In the genomic region with DNA sequence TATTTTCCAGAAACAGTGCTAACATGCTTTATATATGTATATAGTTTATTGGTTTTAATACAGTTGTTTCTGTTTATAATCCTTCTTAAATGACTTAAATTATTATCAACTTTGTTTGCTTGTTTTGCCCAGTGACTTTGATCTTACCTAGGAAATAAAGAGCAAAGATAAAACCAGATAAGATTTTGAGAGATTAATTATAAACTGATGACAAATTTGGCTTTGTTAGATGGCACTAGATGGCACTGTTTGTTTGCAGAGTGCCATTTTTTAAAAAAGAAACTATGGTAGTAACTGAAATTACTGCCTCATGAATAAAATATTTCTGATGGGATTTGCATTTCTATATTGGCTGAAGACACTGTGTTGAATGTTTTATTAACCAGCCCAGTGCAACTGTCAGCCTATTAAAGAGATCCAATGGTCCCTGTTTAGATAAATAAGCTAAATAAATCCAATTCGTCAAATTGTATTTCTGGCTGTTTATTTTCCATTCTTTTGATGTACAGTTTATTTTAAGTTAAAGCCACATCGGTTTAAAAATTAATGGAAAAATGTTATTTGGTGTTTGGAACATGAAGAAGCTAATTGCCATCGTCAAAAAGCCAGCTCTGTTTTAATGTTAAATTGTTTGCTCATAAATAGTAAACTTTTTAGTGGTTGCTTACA, we compare ENCODE assay signal across 8 cellular contexts. TPM values are rescaled to one million over a fixed set of nuclear protein-coding genes. Genes with fewer than 3 reads are reported as not detected.
DNase-seq lines count a peak whose midpoint lies in the region; ATAC-seq and TF ChIP-seq lines count a peak whose summit lies in the region.

No MANE protein-coding gene starts in this region.

- H3K27ac ChIP-seq in RWPE1 (no peak overlapping the region), tibial artery (no peak overlapping the region)

- intact Hi-C loops in activated CD8-positive, alpha-beta T cell treated with anti-CD3 and anti-CD28 coated beads for 36 hours (cut with micrococcal nuclease) = loop anchor here (10.0 kb wide), 2 partner anchors 909 to 1089 kb away; no protein-coding TSS in a partner anchor
- intact Hi-C loops in tibial artery (cut with DNase I; ENCODE audit: low total_unique reads) = no loop called here

- no peaks in the 10 kb centered on the region for H3K27me3 ChIP-seq in tibial artery

- H3K4me1 Mint-ChIP-seq in activated CD8-positive, alpha-beta T cell treated with anti-CD3 and anti-CD28 coated beads for 36 hours (ENCODE audit: low read depth) = peaks cover 14% of the 10 kb centered on the region
- H3K4me1 Mint-ChIP-seq in activated CD8-positive, alpha-beta T cell treated with anti-CD3 and anti-CD28 coated beads, Interleukin-2, amount 10 ng/mL, durations not matched to agents 7 days and 5 days (ENCODE audit: low read depth) = peaks cover 4% of the 10 kb centered on the region

- peaks cover 2% of the 10 kb centered on the region for H3K36me3 Mint-ChIP-seq in activated CD8-positive, alpha-beta T cell treated with anti-CD3 and anti-CD28 coated beads for 36 hours (ENCODE audit: low read depth)
- H3K36me3 Mint-ChIP-seq in activated CD8-positive, alpha-beta T cell treated with anti-CD3 and anti-CD28 coated beads, Interleukin-2, amount 10 ng/mL, durations not matched to agents 7 days and 5 days (ENCODE audit: low read depth) = no peaks in the 10 kb centered on the region

- no peak overlapping the region for H3K4me3 ChIP-seq in fibroblast of pulmonary artery (replicated peaks; ENCODE audit: low read depth, low read length)
- no peak overlapping the region for H3K4me3 ChIP-seq in tibial artery

- H3K9me3 Mint-ChIP-seq in activated CD8-positive, alpha-beta T cell treated with anti-CD3 and anti-CD28 coated beads for 36 hours = no peaks in the 10 kb centered on the region
- no peaks in the 10 kb centered on the region for H3K9me3 Mint-ChIP-seq in activated CD8-positive, alpha-beta T cell treated with anti-CD3 and anti-CD28 coated beads, Interleukin-2, amount 10 ng/mL, durations not matched to agents 7 days and 5 days (ENCODE audit: insufficient read depth)

- POLR2A ChIA-PET in activated CD8-positive, alpha-beta T cell treated with anti-CD3 and anti-CD28 coated beads for 36 hours (lab: Charles Lee) = interaction anchor here (0.6 kb wide), 1 partner anchor 653 kb away, joined by 3 read pairs; no protein-coding TSS in a partner anchor
- POLR2A ChIA-PET in activated CD8-positive, alpha-beta T cell treated with anti-CD3 and anti-CD28 coated beads, Interleukin-2, amount 10 ng/mL, durations not matched to agents 7 days and 5 days (lab: Charles Lee) = interaction anchor here (1.3 kb wide), 1 partner anchor 910 kb away, joined by 3 read pairs; no protein-coding TSS in a partner anchor
- POLR2A ChIA-PET in RWPE1 (lab: Yijun Ruan, JAX; ENCODE audit: low non-redundant PET) = no interaction called here

- no peaks in the 10 kb centered on the region for H3K9me3 ChIP-seq in tibial artery

- peaks cover 0 to 9% (median 0%) of the 10 kb centered on the region in 4 donors for H3K4me1 ChIP-seq in tibial artery

- CTCF ChIA-PET in activated CD8-positive, alpha-beta T cell treated with anti-CD3 and anti-CD28 coated beads for 36 hours (lab: Charles Lee) = interaction anchor here (0.5 to 2.7 kb wide), 12 partner anchors 19 to 1087 kb away, joined by 3 to 8 read pairs (median 4); no protein-coding TSS in a partner anchor
- CTCF ChIA-PET in activated CD8-positive, alpha-beta T cell treated with anti-CD3 and anti-CD28 coated beads, Interleukin-2, amount 10 ng/mL, durations not matched to agents 7 days and 5 days (lab: Charles Lee) = interaction anchor here (0.8 to 2.9 kb wide), 16 partner anchors 13 to 1087 kb away, joined by 3 to 14 read pairs (median 5); no protein-coding TSS in a partner anchor
- CTCF ChIA-PET in RWPE1 (lab: Yijun Ruan, JAX) = interaction anchor here (0.6 to 1.5 kb wide), 10 partner anchors 22 to 1089 kb away, joined by 3 to 7 read pairs (median 4); no protein-coding TSS in a partner anchor

- no peaks in the 10 kb centered on the region for H3K36me3 ChIP-seq in tibial artery

- no peak overlapping the region for H3K27ac Mint-ChIP-seq in activated CD8-positive, alpha-beta T cell treated with anti-CD3 and anti-CD28 coated beads for 36 hours
- H3K27ac Mint-ChIP-seq in activated CD8-positive, alpha-beta T cell treated with anti-CD3 and anti-CD28 coated beads, Interleukin-2, amount 10 ng/mL, durations not matched to agents 7 days and 5 days = no peak overlapping the region

- DNase-seq in activated CD8-positive, alpha-beta T cell treated with anti-CD3 and anti-CD28 coated beads for 36 hours = no peak
- DNase-seq in activated CD8-positive, alpha-beta T cell treated with anti-CD3 and anti-CD28 coated beads, Interleukin-2, amount 10 ng/mL, durations not matched to agents 7 days and 5 days = no peak
- no peak for DNase-seq in RWPE1 (ENCODE audit: low spot score)
- DNase-seq in fibroblast of pulmonary artery (ENCODE audit: low read depth) = peak; percentile 42
- DNase-seq in tibial artery = no peak
- DNase-seq in NCI-H2227 (lab: John Stamatoyannopoulos, UW; ENCODE audit: unreplicated experiment) = no peak
- no peak for DNase-seq in ureter (ENCODE audit: low spot score)
- DNase-seq in SKM-1 treated with dmso at 0.1 percent for 144 hours (lab: John Stamatoyannopoulos, UW; ENCODE audit: unreplicated experiment) = no peak

- ATAC-seq in activated CD8-positive, alpha-beta T cell treated with anti-CD3 and anti-CD28 coated beads for 36 hours = no peak
- no peak for ATAC-seq in activated CD8-positive, alpha-beta T cell treated with anti-CD3 and anti-CD28 coated beads, Interleukin-2, amount 10 ng/mL, durations not matched to agents 7 days and 5 days

- no peak overlapping the region for H3K4me3 Mint-ChIP-seq in activated CD8-positive, alpha-beta T cell treated with anti-CD3 and anti-CD28 coated beads for 36 hours
- H3K4me3 Mint-ChIP-seq in activated CD8-positive, alpha-beta T cell treated with anti-CD3 and anti-CD28 coated beads, Interleukin-2, amount 10 ng/mL, durations not matched to agents 7 days and 5 days = no peak overlapping the region

- TF ChIP-seq CTCF in activated CD8-positive, alpha-beta T cell treated with anti-CD3 and anti-CD28 coated beads for 36 hours (IDR thresholded peaks at IDR 0.05) = peak; percentile 49
- TF ChIP-seq CTCF in RWPE1 (conservative IDR thresholded peaks at IDR 0.05; ENCODE audit: low read depth) (peak; percentile 59; the same call in 1 of the 2 replicates), fibroblast of pulmonary artery (IDR thresholded peaks at IDR 0.05; ENCODE audit: low read length, missing control alignments) (peak; percentile 56), tibial artery (IDR thresholded peaks at IDR 0.05) (peak; percentile 27 to 34)

- no peaks in the 10 kb centered on the region for H3K27me3 Mint-ChIP-seq in activated CD8-positive, alpha-beta T cell treated with anti-CD3 and anti-CD28 coated beads for 36 hours
- no peaks in the 10 kb centered on the region for H3K27me3 Mint-ChIP-seq in activated CD8-positive, alpha-beta T cell treated with anti-CD3 and anti-CD28 coated beads, Interleukin-2, amount 10 ng/mL, durations not matched to agents 7 days and 5 days (ENCODE audit: low read depth)

RNA-seq across cellular contexts. Expression of gene VTI1A, which starts 28.7 kb away (rescaled TPM):
- total RNA-seq in activated CD8-positive, alpha-beta T cell treated with anti-CD3 and anti-CD28 coated beads for 36 hours = 10 to 100 TPM; 29.4 to 30.0 TPM
- total RNA-seq in activated CD8-positive, alpha-beta T cell treated with anti-CD3 and anti-CD28 coated beads, Interleukin-2, amount 10 ng/mL, durations not matched to agents 7 days and 5 days = 10 to 100 TPM; 40.2 to 43.7 TPM
- 50.4 TPM for total RNA-seq in ureter

RNA-seq across cellular contexts. Expression of gene ZDHHC6, which starts 29.0 kb away (rescaled TPM):
- total RNA-seq in activated CD8-positive, alpha-beta T cell treated with anti-CD3 and anti-CD28 coated beads for 36 hours = 10 to 100 TPM; 36.6 to 37.6 TPM
- 10 to 100 TPM; 49.0 to 51.5 TPM for total RNA-seq in activated CD8-positive, alpha-beta T cell treated with anti-CD3 and anti-CD28 coated beads, Interleukin-2, amount 10 ng/mL, durations not matched to agents 7 days and 5 days
- total RNA-seq in ureter = 42.1 TPM
